ENCODE assay signal across 15 cellular contexts in genomic region chr15:52066842-52067544, GRCh38. TPM values are rescaled to one million over a fixed set of nuclear protein-coding genes. Genes with fewer than 3 reads are reported as not detected.
DNase-seq lines count a peak whose midpoint lies in the region; ATAC-seq, FAIRE-seq and TF ChIP-seq lines count a peak whose summit lies in the region.
"Had no signal": no experiment of that assay in that cellular context is flagged by ENCODE, and none has a peak within 500 bp of the region (broad histone marks: within the 10 kb centered on the region; RNA-seq: fewer than 3 reads in every experiment).

No MANE protein-coding gene starts in this region.

- H3K27ac Mint-ChIP-seq in activated naive CD4-positive, alpha-beta T cell treated with anti-CD3 and anti-CD28 coated beads, Interleukin-2, amount 10 ng/mL, durations not matched to agents 7 days and 5 days: peak overlapping the region; percentile 70

- H3K36me3 ChIP-seq in MM.1S (replicated peaks; ENCODE audit: insufficient read depth, low read length): peaks cover 7% of the 10 kb centered on the region; the same call in 1 of the 2 replicates
- peaks cover 30% of the 10 kb centered on the region; the same call in 2 of the 3 replicates for H3K36me3 ChIP-seq in K562 (ENCODE audit: control insufficient read depth, insufficient read depth, low read length)
- peaks cover 34% of the 10 kb centered on the region for H3K36me3 ChIP-seq in suprapubic skin
- H3K36me3 ChIP-seq in GM23248 (ENCODE audit: low read depth): peaks cover 39% of the 10 kb centered on the region

- H3K4me2 ChIP-seq in MM.1S (ENCODE audit: low read depth, low read length): no peak overlapping the region
- H3K4me2 ChIP-seq in K562 (ENCODE audit: insufficient read depth, low read length): no peak overlapping the region
- no peak overlapping the region for H3K4me2 ChIP-seq in GM23248 (ENCODE audit: unreplicated experiment)

- intact Hi-C loops in K562 (cut with micrococcal nuclease): no loop called here

- peaks cover 5% of the 10 kb centered on the region; the same call in 1 of the 2 replicates for H3F3A ChIP-seq in MM.1S (ENCODE audit: insufficient read depth, low read length)
- peaks cover 37% of the 10 kb centered on the region for H3F3A ChIP-seq in GM23248 (ENCODE audit: insufficient read depth)

- peaks cover 17% of the 10 kb centered on the region for H3K4me1 Mint-ChIP-seq in activated naive CD4-positive, alpha-beta T cell treated with anti-CD3 and anti-CD28 coated beads, Interleukin-2, amount 10 ng/mL, durations not matched to agents 7 days and 5 days

- H3K27me3 Mint-ChIP-seq in activated naive CD4-positive, alpha-beta T cell treated with anti-CD3 and anti-CD28 coated beads, Interleukin-2, amount 10 ng/mL, durations not matched to agents 7 days and 5 days: peaks cover 5% of the 10 kb centered on the region
- H3K27me3 Mint-ChIP-seq: brain had no signal

- no peaks in the 10 kb centered on the region for H3K9me3 ChIP-seq in MM.1S (replicated peaks; ENCODE audit: insufficient read depth, low read length)
- no peaks in the 10 kb centered on the region for H3K9me3 ChIP-seq in K562 (replicated peaks; ENCODE audit: control insufficient read depth, insufficient read depth, low read depth, low read length)
- H3K9me3 ChIP-seq in suprapubic skin: no peaks in the 10 kb centered on the region
- no peaks in the 10 kb centered on the region for H3K9me3 ChIP-seq in GM23248 (ENCODE audit: low read depth)
- H3K9me3 ChIP-seq: Peyer's patch had no signal

- POLR2A ChIA-PET in K562 (lab: Yijun Ruan, JAX): interaction anchor here (0.7 to 1.5 kb wide), 8 partner anchors 8 to 98 kb away, joined by 3 to 5 read pairs (median 4); partner anchors contain the start of gene LEO1

- CTCF ChIA-PET in activated naive CD4-positive, alpha-beta T cell treated with anti-CD3 and anti-CD28 coated beads, Interleukin-2, amount 10 ng/mL, durations not matched to agents 7 days and 5 days (lab: Charles Lee): interaction anchor here (1.3 to 1.4 kb wide), 2 partner anchors 11 to 85 kb away, joined by 3 to 5 read pairs; no protein-coding TSS in a partner anchor
- CTCF ChIA-PET in K562 (lab: Yijun Ruan, JAX; ENCODE audit: low intra/inter-chr PET ratio): no interaction called here

- no peaks in the 10 kb centered on the region for H3K9me3 Mint-ChIP-seq in activated naive CD4-positive, alpha-beta T cell treated with anti-CD3 and anti-CD28 coated beads, Interleukin-2, amount 10 ng/mL, durations not matched to agents 7 days and 5 days
- H3K9me3 Mint-ChIP-seq: brain had no signal

- WGBS in K562 (ENCODE audit: insufficient coverage, low coverage, missing lambda C conversion rate): 41% methylated on average over 3 of the region's 3 CpGs
- 86% methylated on average over 3 of the region's 3 CpGs for WGBS in suprapubic skin
- WGBS in GM23248 (ENCODE audit: low coverage in 1 of 2, low lambda C conversion rate in 2 of 2, missing lambda C conversion rate in 2 of 2), 2 experiments: 64 to 70% methylated on average over 3 of the region's 3 CpGs

- DNase-seq in activated naive CD4-positive, alpha-beta T cell treated with anti-CD3 and anti-CD28 coated beads, Interleukin-2, amount 10 ng/mL, durations not matched to agents 7 days and 5 days: no peak
- DNase-seq in activated naive CD4-positive, alpha-beta T cell treated with anti-CD3 and anti-CD28 coated beads, Interleukin-2, amount 50 U/mL, for 16 hours: no peak
- peak; percentile 24 for DNase-seq in MM.1S
- DNase-seq in K562 (ENCODE audit: extremely low read depth in 1 of 4, low spot score in 3 of 4): no peak
- DNase-seq in suprapubic skin (ENCODE audit: low spot score in 2 of 2): no peak
- DNase-seq in GM19240 (ENCODE audit: insufficient read length, low spot score): no peak
- DNase-seq in GM23248: no peak
- DNase-seq in retina: no peak
- DNase-seq: activated CD8-positive, alpha-beta memory T cell treated with anti-CD3 and anti-CD28 coated beads for 24 hours; dermis blood vessel endothelial cell; NCI-H2081 had no signal

- FAIRE-seq in K562 (lab: Jason Lieb, UNC): no peak
- FAIRE-seq: GM19239 had no signal

- in situ Hi-C loops in K562 (cut with MboI) (no loop called here), GM23248 (cut with MboI) (no loop called here)

- no peaks in the 10 kb centered on the region for H3K9me1 ChIP-seq in K562 (ENCODE audit: control insufficient read depth, insufficient read depth, low read length)

- H3K36me3 Mint-ChIP-seq in activated naive CD4-positive, alpha-beta T cell treated with anti-CD3 and anti-CD28 coated beads, Interleukin-2, amount 10 ng/mL, durations not matched to agents 7 days and 5 days: peaks cover 28% of the 10 kb centered on the region

- H3K4me1 ChIP-seq in MM.1S (ENCODE audit: low read length): peaks cover 13% of the 10 kb centered on the region
- H3K4me1 ChIP-seq in K562 (replicated peaks in 1 of 2; ENCODE audit: control insufficient read depth in 2 of 2, insufficient read depth in 2 of 2, low read length in 2 of 2): no peaks in the 10 kb centered on the region
- H3K4me1 ChIP-seq in suprapubic skin: peaks cover 42% of the 10 kb centered on the region
- H3K4me1 ChIP-seq in GM23248 (ENCODE audit: insufficient read depth): no peaks in the 10 kb centered on the region

- no TSS peak for BruUV-seq in K562 (replicated peaks; lab: Mats Ljungman, UMichigan)

- H2AFZ ChIP-seq in MM.1S (ENCODE audit: low read length) (no peak overlapping the region), K562 (ENCODE audit: low read depth, low read length) (no peak overlapping the region), GM23248 (no peak overlapping the region)

- H3K4me3 Mint-ChIP-seq in activated naive CD4-positive, alpha-beta T cell treated with anti-CD3 and anti-CD28 coated beads, Interleukin-2, amount 10 ng/mL, durations not matched to agents 7 days and 5 days: no peak overlapping the region
- H3K4me3 Mint-ChIP-seq: brain had no signal

- H3K27me3 ChIP-seq in MM.1S (replicated peaks; ENCODE audit: insufficient read depth, low read length) (no peaks in the 10 kb centered on the region), K562 (ENCODE audit: control insufficient read depth in 2 of 2, insufficient read depth in 2 of 2, low read length in 2 of 2) (peaks cover 2 to 9% of the 10 kb centered on the region in 2 experiments; a peak in 2 of 5 replicates), suprapubic skin (no peaks in the 10 kb centered on the region), GM23248 (replicated peaks; ENCODE audit: insufficient read depth) (no peaks in the 10 kb centered on the region)
- H3K27me3 ChIP-seq: Peyer's patch had no signal

- H3K9ac ChIP-seq in MM.1S (ENCODE audit: low read length) (no peak overlapping the region), K562 (ENCODE audit: insufficient read depth in 1 of 2, low read depth in 2 of 2, low read length in 2 of 2) (no peak overlapping the region), GM23248 (no peak overlapping the region)

- TF ChIP-seq EP300 in K562 (IDR thresholded peaks at IDR 0.05; ENCODE audit: low read length) (no peak), suprapubic skin (IDR thresholded peaks at IDR 0.05) (no peak)

- no peak for TF ChIP-seq RAD21 in K562 (CRISPR knock-in tag; conservative IDR thresholded peaks at IDR 0.05 in 1 of 2, IDR thresholded peaks at IDR 0.05 in 1 of 2)

- no peak for TF ChIP-seq CTCF in MM.1S (IDR thresholded peaks at IDR 0.05; ENCODE audit: low read length)
- no peak for TF ChIP-seq CTCF in K562 (IDR thresholded peaks at IDR 0.05 in 2 of 3, conservative IDR thresholded peaks at IDR 0.05 in 1 of 3; ENCODE audit: insufficient read depth in 2 of 3, low read depth in 1 of 3, low read length in 3 of 3)
- TF ChIP-seq CTCF in suprapubic skin (IDR thresholded peaks at IDR 0.05): no peak

- 0 out of 3 replicates have a peak, but pooled peaks have one; percentile 17 for ATAC-seq in K562

- H3K27ac ChIP-seq in MM.1S (ENCODE audit: low read length) (no peak overlapping the region), K562 (ENCODE audit: extremely low read depth, low read depth, low read length) (no peak overlapping the region), suprapubic skin (peak overlapping the region; percentile 16), GM23248 (no peak overlapping the region)

- H4K20me1 ChIP-seq in MM.1S (ENCODE audit: insufficient read depth, low read length): no peaks in the 10 kb centered on the region
- H4K20me1 ChIP-seq in K562 (replicated peaks; ENCODE audit: control insufficient read depth, insufficient read depth, low read length): no peaks in the 10 kb centered on the region
- H4K20me1 ChIP-seq in GM23248 (ENCODE audit: insufficient read depth): no peaks in the 10 kb centered on the region

- H3K9me2 ChIP-seq in MM.1S (replicated peaks; ENCODE audit: insufficient read depth, low read length) (no peaks in the 10 kb centered on the region), GM23248 (ENCODE audit: insufficient read depth) (no peaks in the 10 kb centered on the region)

- H3K79me2 ChIP-seq in MM.1S (ENCODE audit: low read length): no peaks in the 10 kb centered on the region
- H3K79me2 ChIP-seq in K562 (ENCODE audit: control insufficient read depth, insufficient read depth, low read length): no peaks in the 10 kb centered on the region
- 0 out of 2 replicates have a peak, but pooled peaks cover 9% of the 10 kb centered on the region for H3K79me2 ChIP-seq in GM23248 (ENCODE audit: insufficient read depth)

- H3K4me3 ChIP-seq in MM.1S (ENCODE audit: low read length) (no peak overlapping the region), K562 (no peak overlapping the region), suprapubic skin (no peak overlapping the region), GM23248 (no peak overlapping the region)
- H3K4me3 ChIP-seq: Peyer's patch had no signal

- TF ChIP-seq POLR2A in K562 (conservative IDR thresholded peaks at IDR 0.05) (0 out of 2 replicates have a peak, but pooled peaks have one; percentile 19), suprapubic skin (IDR thresholded peaks at IDR 0.05) (no peak)

RNA-seq across cellular contexts. Expression of gene BCL2L10, which starts 45.6 kb away (rescaled TPM):
- not detected in 2 replicates for total RNA-seq in K562 (2011; cell fraction: chromatin; rRNA removed; ENCODE audit: low replicate concordance)
- total RNA-seq in K562 (2011; cell fraction: nucleolus; rRNA removed): not detected in 2 replicates
- not detected in 2 replicates for total RNA-seq in K562 (2011; cell fraction: nucleoplasm; rRNA removed)
- total RNA-seq in K562 (2014; rRNA removed): not detected in 2 replicates
- not detected in 2 replicates for total RNA-seq in K562 (2014; rRNA removed; fragmentation: Illumina TruSeq; extraction: Trizol)
- not detected in 2 replicates for total RNA-seq in K562 (2015; rRNA removed; fragmentation: Illumina TruSeq; extraction: Trizol)
- not detected in 2 replicates for total RNA-seq in K562 (2021)
- polyA plus RNA-seq in K562 (2011; rRNA removed): not detected in 2 replicates
- not detected in 2 replicates for polyA plus RNA-seq in K562 (2011; cell fraction: cytosol; rRNA removed)
- not detected in 2 replicates for polyA plus RNA-seq in K562 (2011; cell fraction: nucleus; rRNA removed)
- not detected in 2 replicates for polyA plus RNA-seq in K562 (2012)
- polyA plus RNA-seq in K562 (2014; fragmentation: Illumina TruSeq; extraction: Trizol): not detected in 2 replicates
- polyA plus RNA-seq in K562 (2014; fragmentation: Nextera tagmentation; extraction: Ambion mirVana): not detected
- not detected in 2 replicates for polyA plus RNA-seq in K562 (2014; rRNA removed)
- polyA minus RNA-seq in K562 (2011; rRNA and poly(A)+ RNA removed): not detected in 2 replicates
- not detected in 2 replicates for polyA minus RNA-seq in K562 (2011; cell fraction: cytosol; rRNA and poly(A)+ RNA removed)
- polyA minus RNA-seq in K562 (2011; cell fraction: nucleus; rRNA and poly(A)+ RNA removed): not detected in 2 replicates
- total RNA-seq in suprapubic skin: 10 to 100 TPM in 3 of 4 donors, 1 to 10 TPM in 1; 9.3 to 18.1 (median 15.1) TPM
- not detected in 2 replicates for total RNA-seq in GM23248 (2014; rRNA removed; shearing (Covaris generic))
- polyA plus RNA-seq in GM23248 (2016; fragmentation: Nextera tagmentation; extraction: Ambion mirVana): not detected in 2 replicates
- total RNA-seq: subcutaneous adipose tissue had no signal

RNA-seq across cellular contexts. Expression of gene MAPK6, which starts 48.0 kb away (rescaled TPM):
- 37.7 and 101 TPM in 2 replicates for total RNA-seq in K562 (2011; cell fraction: chromatin; rRNA removed; ENCODE audit: low replicate concordance)
- 11.5 and 15.7 TPM in 2 replicates for total RNA-seq in K562 (2011; cell fraction: nucleolus; rRNA removed)
- total RNA-seq in K562 (2011; cell fraction: nucleoplasm; rRNA removed): 27.8 and 41.8 TPM in 2 replicates
- 49.9 and 51.2 TPM in 2 replicates for total RNA-seq in K562 (2014; rRNA removed)
- total RNA-seq in K562 (2014; rRNA removed; fragmentation: Illumina TruSeq; extraction: Trizol): 97.1 and 110 TPM in 2 replicates
- 76.3 and 81.5 TPM in 2 replicates for total RNA-seq in K562 (2015; rRNA removed; fragmentation: Illumina TruSeq; extraction: Trizol)
- 92.0 and 94.4 TPM in 2 replicates for total RNA-seq in K562 (2021)
- 71.5 and 84.7 TPM in 2 replicates for polyA plus RNA-seq in K562 (2011; rRNA removed)
- polyA plus RNA-seq in K562 (2011; cell fraction: cytosol; rRNA removed): 14.9 and 33.5 TPM in 2 replicates
- polyA plus RNA-seq in K562 (2011; cell fraction: nucleus; rRNA removed): 13.7 and 24.3 TPM in 2 replicates
- polyA plus RNA-seq in K562 (2012): 46.7 and 46.9 TPM in 2 replicates
- polyA plus RNA-seq in K562 (2014; fragmentation: Illumina TruSeq; extraction: Trizol): 70.4 and 74.0 TPM in 2 replicates
- polyA plus RNA-seq in K562 (2014; fragmentation: Nextera tagmentation; extraction: Ambion mirVana): 10 to 100 TPM; 28.5 to 30.8 TPM
- polyA plus RNA-seq in K562 (2014; rRNA removed): 36.2 and 39.4 TPM in 2 replicates
- polyA minus RNA-seq in K562 (2011; rRNA and poly(A)+ RNA removed): 154 and 186 TPM in 2 replicates
- polyA minus RNA-seq in K562 (2011; cell fraction: cytosol; rRNA and poly(A)+ RNA removed): 51.0 and 52.9 TPM in 2 replicates
- 12.5 and 25.4 TPM in 2 replicates for polyA minus RNA-seq in K562 (2011; cell fraction: nucleus; rRNA and poly(A)+ RNA removed)
- 10 to 100 TPM; 50.0 to 87.1 (median 69.2) TPM for total RNA-seq in suprapubic skin
- 55.4 and 69.3 TPM in 2 replicates for total RNA-seq in GM23248 (2014; rRNA removed; shearing (Covaris generic))
- 36.0 and 36.5 TPM in 2 replicates for polyA plus RNA-seq in GM23248 (2016; fragmentation: Nextera tagmentation; extraction: Ambion mirVana)

Comparison
In these comparisons a context has a peak if more than half of its experiments do, and no peak if none do; other contexts are left out.
1. RNA of gene BCL2L10, which starts 45.6 kb away (total RNA-seq): 9.3 to 18.1 TPM in suprapubic skin; not detected in K562 and not detected in GM23248; every median in the first group is over 10 times any median in the second.